ENCODE assay signal across 1 cellular context in the genomic region with DNA sequence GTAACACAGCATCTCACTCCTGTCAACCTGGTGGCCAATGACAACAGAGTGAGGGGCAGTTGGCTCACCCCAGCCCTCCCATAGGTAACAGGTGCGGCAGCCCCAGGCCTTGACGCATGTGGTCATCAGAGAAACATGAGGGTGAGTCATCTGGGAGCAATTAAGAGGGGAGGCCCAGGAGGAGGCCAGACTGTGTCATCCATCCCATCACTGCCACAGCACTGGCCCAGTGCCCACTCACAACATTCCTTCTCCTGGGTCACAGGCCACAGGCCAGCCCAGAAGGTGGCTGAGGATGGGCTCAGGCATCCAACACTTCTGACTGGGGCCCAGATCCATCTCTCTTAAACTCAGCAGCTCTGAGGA.
TF ChIP-seq lines count a peak whose summit lies in the region.

No MANE protein-coding gene starts in this region.

TF ChIP-seq in HepG2, 621 proteins besides CTCF, POLR2A, EP300 and RAD21 (continued from another document):
- TF ChIP-seq, protein P1, sequence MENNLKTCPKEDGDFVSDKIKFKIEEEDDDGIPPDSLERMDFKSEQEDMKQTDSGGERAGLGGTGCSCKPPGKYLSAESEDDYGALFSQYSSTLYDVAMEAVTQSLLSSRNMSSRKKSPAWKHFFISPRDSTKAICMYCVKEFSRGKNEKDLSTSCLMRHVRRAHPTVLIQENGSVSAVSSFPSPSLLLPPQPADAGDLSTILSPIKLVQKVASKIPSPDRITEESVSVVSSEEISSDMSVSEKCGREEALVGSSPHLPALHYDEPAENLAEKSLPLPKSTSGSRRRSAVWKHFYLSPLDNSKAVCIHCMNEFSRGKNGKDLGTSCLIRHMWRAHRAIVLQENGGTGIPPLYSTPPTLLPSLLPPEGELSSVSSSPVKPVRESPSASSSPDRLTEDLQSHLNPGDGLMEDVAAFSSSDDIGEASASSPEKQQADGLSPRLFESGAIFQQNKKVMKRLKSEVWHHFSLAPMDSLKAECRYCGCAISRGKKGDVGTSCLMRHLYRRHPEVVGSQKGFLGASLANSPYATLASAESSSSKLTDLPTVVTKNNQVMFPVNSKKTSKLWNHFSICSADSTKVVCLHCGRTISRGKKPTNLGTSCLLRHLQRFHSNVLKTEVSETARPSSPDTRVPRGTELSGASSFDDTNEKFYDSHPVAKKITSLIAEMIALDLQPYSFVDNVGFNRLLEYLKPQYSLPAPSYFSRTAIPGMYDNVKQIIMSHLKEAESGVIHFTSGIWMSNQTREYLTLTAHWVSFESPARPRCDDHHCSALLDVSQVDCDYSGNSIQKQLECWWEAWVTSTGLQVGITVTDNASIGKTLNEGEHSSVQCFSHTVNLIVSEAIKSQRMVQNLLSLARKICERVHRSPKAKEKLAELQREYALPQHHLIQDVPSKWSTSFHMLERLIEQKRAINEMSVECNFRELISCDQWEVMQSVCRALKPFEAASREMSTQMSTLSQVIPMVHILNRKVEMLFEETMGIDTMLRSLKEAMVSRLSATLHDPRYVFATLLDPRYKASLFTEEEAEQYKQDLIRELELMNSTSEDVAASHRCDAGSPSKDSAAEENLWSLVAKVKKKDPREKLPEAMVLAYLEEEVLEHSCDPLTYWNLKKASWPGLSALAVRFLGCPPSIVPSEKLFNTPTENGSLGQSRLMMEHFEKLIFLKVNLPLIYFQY (CRISPR knock-in tag; IDR thresholded peaks at IDR 0.05; ENCODE audit: borderline replicate concordance): 0 out of 2 replicates have a peak, but pooled peaks have one; percentile 0
- TF ChIP-seq SAP130 (CRISPR knock-in tag; IDR thresholded peaks at IDR 0.05; ENCODE audit: low read depth) (peak; percentile 43; the same call in 1 of the 2 replicates), TEAD3 (CRISPR knock-in tag; optimal IDR thresholded peaks at IDR 0.05; ENCODE audit: borderline replicate concordance) (peak; percentile 65), JUN (CRISPR knock-in tag; IDR thresholded peaks at IDR 0.05) (0 out of 2 replicates have a peak, but pooled peaks have one; percentile 65), FOSL1 (CRISPR knock-in tag; IDR thresholded peaks at IDR 0.05; ENCODE audit: borderline replicate concordance) (0 out of 2 replicates have a peak, but pooled peaks have one; percentile 15), FOSL2 (CRISPR knock-in tag; IDR thresholded peaks at IDR 0.05) (peak; percentile 94)
- TF ChIP-seq, protein P2, sequence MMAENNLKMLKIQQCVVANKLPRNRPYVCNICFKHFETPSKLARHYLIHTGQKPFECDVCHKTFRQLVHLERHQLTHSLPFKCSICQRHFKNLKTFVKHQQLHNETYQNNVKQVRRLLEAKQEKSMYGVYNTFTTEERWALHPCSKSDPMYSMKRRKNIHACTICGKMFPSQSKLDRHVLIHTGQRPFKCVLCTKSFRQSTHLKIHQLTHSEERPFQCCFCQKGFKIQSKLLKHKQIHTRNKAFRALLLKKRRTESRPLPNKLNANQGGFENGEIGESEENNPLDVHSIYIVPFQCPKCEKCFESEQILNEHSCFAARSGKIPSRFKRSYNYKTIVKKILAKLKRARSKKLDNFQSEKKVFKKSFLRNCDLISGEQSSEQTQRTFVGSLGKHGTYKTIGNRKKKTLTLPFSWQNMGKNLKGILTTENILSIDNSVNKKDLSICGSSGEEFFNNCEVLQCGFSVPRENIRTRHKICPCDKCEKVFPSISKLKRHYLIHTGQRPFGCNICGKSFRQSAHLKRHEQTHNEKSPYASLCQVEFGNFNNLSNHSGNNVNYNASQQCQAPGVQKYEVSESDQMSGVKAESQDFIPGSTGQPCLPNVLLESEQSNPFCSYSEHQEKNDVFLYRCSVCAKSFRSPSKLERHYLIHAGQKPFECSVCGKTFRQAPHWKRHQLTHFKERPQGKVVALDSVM (CRISPR knock-in tag; IDR thresholded peaks at IDR 0.05): peak; percentile 83
- TF ChIP-seq, protein P3, sequence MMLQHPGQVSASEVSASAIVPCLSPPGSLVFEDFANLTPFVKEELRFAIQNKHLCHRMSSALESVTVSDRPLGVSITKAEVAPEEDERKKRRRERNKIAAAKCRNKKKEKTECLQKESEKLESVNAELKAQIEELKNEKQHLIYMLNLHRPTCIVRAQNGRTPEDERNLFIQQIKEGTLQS (CRISPR knock-in tag; IDR thresholded peaks at IDR 0.05): peak; percentile 84
